ENCODE assay signal across 8 cellular contexts in the genomic region with DNA sequence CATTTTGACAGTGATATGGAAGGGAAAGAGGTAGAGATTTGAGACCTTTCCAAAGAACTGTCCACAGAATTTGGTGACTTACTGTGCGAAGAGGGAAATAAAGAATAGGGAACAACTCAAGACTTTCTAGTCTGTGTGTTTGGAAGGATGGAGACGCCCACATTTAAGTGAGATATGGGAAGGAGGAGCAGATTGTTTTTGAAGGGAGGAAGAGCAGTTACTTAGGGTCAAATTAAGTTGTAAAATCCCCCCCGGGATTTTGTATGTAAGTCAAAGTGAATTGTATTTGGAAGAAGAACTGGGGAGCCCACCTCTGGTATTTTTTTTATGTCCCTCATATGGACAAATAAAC. TPM values are rescaled to one million over a fixed set of nuclear protein-coding genes. Genes with fewer than 3 reads are reported as not detected.
DNase-seq lines count a peak whose midpoint lies in the region; ATAC-seq, FAIRE-seq and TF ChIP-seq lines count a peak whose summit lies in the region.
"Had no signal": no experiment of that assay in that cellular context is flagged by ENCODE, and none has a peak within 500 bp of the region (broad histone marks: within the 10 kb centered on the region; RNA-seq: fewer than 3 reads in every experiment).

No MANE protein-coding gene starts in this region.

- H4K20me1 ChIP-seq in HCT116 (ENCODE audit: insufficient read depth) (peaks cover 13% of the 10 kb centered on the region; the same call in 1 of the 2 replicates), keratinocyte (ENCODE audit: control insufficient read depth, extremely low read depth, insufficient read depth, low read length) (peaks cover 2% of the 10 kb centered on the region)

- no peak for TF ChIP-seq EP300 in suprapubic skin (IDR thresholded peaks at IDR 0.05)

- CTCF ChIA-PET in HCT116 (lab: Charles Lee), result no interaction called here
- CTCF ChIA-PET in activated CD4-positive, alpha-beta memory T cell treated with anti-CD3 and anti-CD28 coated beads, Interleukin-2, amount 10 ng/mL, durations not matched to agents 7 days and 5 days (lab: Charles Lee), result interaction anchor here (1.2 to 1.4 kb wide), 3 partner anchors 9 to 244 kb away, joined by 3 to 4 read pairs (median 4); no protein-coding TSS in a partner anchor

- no peak overlapping the region for H2AFZ ChIP-seq in HCT116 (ENCODE audit: low read depth, low read length, poor library complexity, severe bottlenecking)
- H2AFZ ChIP-seq in keratinocyte (ENCODE audit: control insufficient read depth, low read length), result no peak overlapping the region

- H3K9me2 ChIP-seq in HCT116 (ENCODE audit: insufficient read depth), result no peaks in the 10 kb centered on the region

- BruUV-seq in HCT116 (replicated peaks; lab: Mats Ljungman, UMichigan), result no TSS peak

- H3K9me3 ChIP-seq in HCT116 (ENCODE audit: control insufficient read depth in 1 of 2, insufficient read depth in 1 of 2, low read depth in 1 of 2, low read length in 2 of 2) (no peaks in the 10 kb centered on the region), keratinocyte (ENCODE audit: control insufficient read depth, low read depth, low read length) (no peaks in the 10 kb centered on the region), suprapubic skin (no peaks in the 10 kb centered on the region)
- H3K9me3 ChIP-seq: adrenal gland had no signal

- H3K36me3 ChIP-seq in HCT116 (ENCODE audit: control insufficient read depth in 1 of 2, insufficient read depth in 2 of 2, low read length in 2 of 2) (peaks cover 16 to 20% of the 10 kb centered on the region in 2 experiments; a peak in 3 of 4 replicates), keratinocyte (ENCODE audit: control insufficient read depth in 2 of 2, extremely low read depth in 1 of 2, insufficient read depth in 2 of 2, low read length in 2 of 2) (peaks cover 5 to 6% of the 10 kb centered on the region in 2 experiments), suprapubic skin (peaks cover 11% of the 10 kb centered on the region)

- POLR2A ChIA-PET in HCT116 (lab: Charles Lee), result no interaction called here
- POLR2A ChIA-PET in activated CD4-positive, alpha-beta memory T cell treated with anti-CD3 and anti-CD28 coated beads, Interleukin-2, amount 10 ng/mL, durations not matched to agents 7 days and 5 days (lab: Charles Lee), result interaction anchor here (1.7 to 4.7 kb wide), 11 partner anchors 10 to 467 kb away, joined by 5 to 115 read pairs (median 31); partner anchors contain the start of gene HMGB1

- no peak for DNase-seq in HCT116 (ENCODE audit: low read depth, low spot score)
- no peak for DNase-seq in keratinocyte (ENCODE audit: low read depth, low spot score)
- no peak for DNase-seq in suprapubic skin (ENCODE audit: low spot score in 2 of 2)
- DNase-seq in activated CD4-positive, alpha-beta memory T cell treated with anti-CD3 and anti-CD28 coated beads, Interleukin-2, amount 10 ng/mL, durations not matched to agents 7 days and 5 days, result no peak

- H3K4me3 Mint-ChIP-seq in activated CD4-positive, alpha-beta memory T cell treated with anti-CD3 and anti-CD28 coated beads, Interleukin-2, amount 10 ng/mL, durations not matched to agents 7 days and 5 days, result no peak overlapping the region

- H3K4me1 ChIP-seq in HCT116 (ENCODE audit: control insufficient read depth in 1 of 2, insufficient read depth in 2 of 2, low read length in 2 of 2) (peaks cover 8 to 24% of the 10 kb centered on the region in 2 experiments; a peak in 3 of 4 replicates), keratinocyte (ENCODE audit: control insufficient read depth, extremely low read depth, insufficient read depth, low read length) (peaks cover 17% of the 10 kb centered on the region), suprapubic skin (peaks cover 39% of the 10 kb centered on the region)

- H3K9me3 Mint-ChIP-seq in activated CD4-positive, alpha-beta memory T cell treated with anti-CD3 and anti-CD28 coated beads, Interleukin-2, amount 10 ng/mL, durations not matched to agents 7 days and 5 days, result no peaks in the 10 kb centered on the region

- H3K79me2 ChIP-seq in HCT116 (ENCODE audit: insufficient read depth, low read length) (peaks cover 86% of the 10 kb centered on the region), keratinocyte (ENCODE audit: control insufficient read depth, insufficient read depth, low read length) (peaks cover 77% of the 10 kb centered on the region)

- FAIRE-seq in keratinocyte (lab: Jason Lieb, UNC), result peak; percentile 49

- H3K27me3 ChIP-seq in HCT116 (ENCODE audit: insufficient read depth, low read length) (no peaks in the 10 kb centered on the region), keratinocyte (ENCODE audit: control insufficient read depth, extremely low read depth, insufficient read depth, low read length) (no peaks in the 10 kb centered on the region), suprapubic skin (no peaks in the 10 kb centered on the region)
- H3K27me3 ChIP-seq: adrenal gland had no signal

- RAD21 ChIA-PET in HCT116 (lab: Charles Lee; ENCODE audit: low non-redundant PET in 1 of 2, low total read pairs in 2 of 2, uncharacterized antibody in 2 of 2, unreplicated experiment in 2 of 2), result no interaction called here

- no peak for ATAC-seq in HCT116
- no peak for ATAC-seq in GM21367 (IDR thresholded peaks at IDR 0.05; ENCODE audit: unreplicated experiment)
- no peak for ATAC-seq in GM18867 (IDR thresholded peaks at IDR 0.05; ENCODE audit: unreplicated experiment)

- no peaks in the 10 kb centered on the region for H3K9me1 ChIP-seq in keratinocyte (ENCODE audit: control insufficient read depth, extremely low read depth, insufficient read depth, low read length)

- H3K4me1 Mint-ChIP-seq in activated CD4-positive, alpha-beta memory T cell treated with anti-CD3 and anti-CD28 coated beads, Interleukin-2, amount 10 ng/mL, durations not matched to agents 7 days and 5 days, result peaks cover 31% of the 10 kb centered on the region

- H3K27me3 Mint-ChIP-seq in activated CD4-positive, alpha-beta memory T cell treated with anti-CD3 and anti-CD28 coated beads, Interleukin-2, amount 10 ng/mL, durations not matched to agents 7 days and 5 days, result no peaks in the 10 kb centered on the region

- H3K9ac ChIP-seq in HCT116 (ENCODE audit: low read length) (peak overlapping the region; percentile 91), keratinocyte (ENCODE audit: control insufficient read depth, extremely low read depth, insufficient read depth, low read length) (peak overlapping the region; percentile 98)

- H3K27ac ChIP-seq in HCT116 (ENCODE audit: low read depth, low read length) (peak overlapping the region; percentile 75; the same call in 1 of the 2 replicates), VCaP (peak overlapping the region; percentile 98), keratinocyte (ENCODE audit: control insufficient read depth, insufficient read depth, low read length) (peak overlapping the region; percentile 89), suprapubic skin (peak overlapping the region; percentile 100)

- no peak for TF ChIP-seq POLR2A in HCT116 (IDR thresholded peaks at IDR 0.05; ENCODE audit: borderline replicate concordance, extremely low read depth, insufficient read depth, insufficient read length)
- no peak for TF ChIP-seq POLR2A in suprapubic skin (IDR thresholded peaks at IDR 0.05)

- H3K4me3 ChIP-seq in HCT116 (replicated peaks in 1 of 2; ENCODE audit: low read depth in 1 of 2, low read length in 2 of 2) (peak overlapping the region; percentile 92), keratinocyte (ENCODE audit: control insufficient read depth in 2 of 3, extremely low read depth in 1 of 3, insufficient read depth in 2 of 3, low read depth in 1 of 3, low read length in 3 of 3) (peak overlapping the region; percentile 75 to 96 (median 95)), suprapubic skin (peak overlapping the region; percentile 89)

- WGBS in suprapubic skin, result 14% methylated on average over 3 of the region's 3 CpGs

- TF ChIP-seq CTCF in HCT116 (IDR thresholded peaks at IDR 0.05 in 2 of 3, conservative IDR thresholded peaks at IDR 0.05 in 1 of 3; ENCODE audit: borderline replicate concordance in 1 of 3, insufficient read depth in 1 of 3, low read depth in 2 of 3, low read length in 2 of 3) (no peak), VCaP (conservative IDR thresholded peaks at IDR 0.05) (no peak), keratinocyte (optimal IDR thresholded peaks at IDR 0.05 in 1 of 3, IDR thresholded peaks at IDR 0.05 in 1 of 3, conservative IDR thresholded peaks at IDR 0.05 in 1 of 3; ENCODE audit: extremely low read depth in 1 of 3, insufficient read depth in 2 of 3, low read length in 3 of 3) (no peak), suprapubic skin (IDR thresholded peaks at IDR 0.05) (no peak)

- H3K4me2 ChIP-seq in HCT116 (ENCODE audit: low read length) (peak overlapping the region; percentile 91), keratinocyte (ENCODE audit: control insufficient read depth, extremely low read depth, insufficient read depth, low read depth, low read length) (peak overlapping the region; percentile 93)

- H3K36me3 Mint-ChIP-seq in activated CD4-positive, alpha-beta memory T cell treated with anti-CD3 and anti-CD28 coated beads, Interleukin-2, amount 10 ng/mL, durations not matched to agents 7 days and 5 days (ENCODE audit: low read depth), result peaks cover 28% of the 10 kb centered on the region

- no peak for TF ChIP-seq RAD21 in HCT116 (IDR thresholded peaks at IDR 0.05; ENCODE audit: low read depth)

- no peak overlapping the region for H3K27ac Mint-ChIP-seq in activated CD4-positive, alpha-beta memory T cell treated with anti-CD3 and anti-CD28 coated beads, Interleukin-2, amount 10 ng/mL, durations not matched to agents 7 days and 5 days

- dilution Hi-C loops in keratinocyte (cut with MboI; ENCODE audit: extremely low pct_ligation_motif_present, low sequenced_read_pairs), result no loop called here

- intact Hi-C loops in HCT116 (cut with micrococcal nuclease), result loop anchor here (5.0 to 10.0 kb wide), 3 partner anchors 123 to 426 kb away; no protein-coding TSS in a partner anchor

TF ChIP-seq in HCT116, 20 proteins besides CTCF, POLR2A, EP300 and RAD21 (continues in another document):
- TF ChIP-seq ZNF274 (IDR thresholded peaks at IDR 0.05; ENCODE audit: low read depth, low read length) (no peak), YY1 (IDR thresholded peaks at IDR 0.05; ENCODE audit: extremely low read depth, insufficient replicate concordance, low read depth, low read length) (no peak), SP1 (IDR thresholded peaks at IDR 0.05; ENCODE audit: low read depth) (no peak)

RNA-seq across cellular contexts. Expression of gene USPL1, which starts 1.2 kb away (rescaled TPM):
- total RNA-seq in HCT116 (2021; ENCODE audit: unreplicated experiment), result 19.7 TPM
- polyA plus RNA-seq in HCT116 (2012), result 4.9 and 8.1 TPM in 2 replicates
- 7.5 to 12.3 TPM (median 10.3 TPM) in 3 replicates for polyA plus RNA-seq in keratinocyte
- 1.9 TPM for polyA plus RNA-seq in keratinocyte (2011; ENCODE audit: low read depth)
- polyA plus RNA-seq in keratinocyte (2011; cell fraction: cytosol; rRNA removed), result 4.1 and 8.3 TPM in 2 replicates
- polyA plus RNA-seq in keratinocyte (2011; cell fraction: nucleus; rRNA removed), result 23.1 and 26.9 TPM in 2 replicates
- polyA plus RNA-seq in keratinocyte (2012; ENCODE audit: low replicate concordance), result 5.5 TPM in 2 replicates
- polyA minus RNA-seq in keratinocyte, result 1.7 to 9.0 TPM (median 8.5 TPM) in 3 replicates
- 5.0 TPM for polyA minus RNA-seq in keratinocyte (2011; cell fraction: cytosol; rRNA and poly(A)+ RNA removed)
- polyA minus RNA-seq in keratinocyte (2011; cell fraction: nucleus; rRNA and poly(A)+ RNA removed), result 8.8 and 15.1 TPM in 2 replicates
- 10 to 100 TPM; 14.4 to 28.4 (median 21.8) TPM for total RNA-seq in suprapubic skin
- 10 to 100 TPM; 19.7 to 21.8 TPM for total RNA-seq in activated CD4-positive, alpha-beta memory T cell treated with anti-CD3 and anti-CD28 coated beads, Interleukin-2, amount 10 ng/mL, durations not matched to agents 7 days and 5 days
